20 cellular contexts compared by ENCODE assay signal in genomic region chr1:185785586-185785985, GRCh38. TPM values are rescaled to one million over a fixed set of nuclear protein-coding genes. Genes with fewer than 3 reads are reported as not detected.
DNase-seq lines count a peak whose midpoint lies in the region; ATAC-seq and TF ChIP-seq lines count a peak whose summit lies in the region.
"Had no signal": no experiment of that assay in that cellular context is flagged by ENCODE, and none has a peak within 500 bp of the region (broad histone marks: within the 10 kb centered on the region; RNA-seq: fewer than 3 reads in every experiment).

No MANE protein-coding gene starts in this region.

- peaks cover 8% of the 10 kb centered on the region for H3F3A ChIP-seq in SK-N-SH (replicated peaks; ENCODE audit: insufficient read depth)

- no peak overlapping the region for H2AFZ ChIP-seq in SK-N-SH (ENCODE audit: low read depth)
- H2AFZ ChIP-seq: GM23338 had no signal

- H3K79me2 ChIP-seq in SK-N-SH (ENCODE audit: insufficient read depth): no peaks in the 10 kb centered on the region

- no peaks in the 10 kb centered on the region for H4K20me1 ChIP-seq in SK-N-SH (ENCODE audit: insufficient read depth)

- TF ChIP-seq EP300 in SK-N-SH (IDR thresholded peaks at IDR 0.05; ENCODE audit: borderline replicate concordance in 1 of 2, low read depth in 1 of 2, low read length in 1 of 2): no peak

- no peaks in the 10 kb centered on the region; the same call in 1 of the 2 replicates for H3K9me3 ChIP-seq in SK-N-SH

- peaks cover 55% of the 10 kb centered on the region for H3K4me1 Mint-ChIP-seq in chondrocyte (ENCODE audit: low read depth)
- H3K4me1 Mint-ChIP-seq: CD4-positive, alpha-beta memory T cell; H9 had no signal

- DNase-seq in NCI-H2171 treated with DMSO at 0.1 percent for 48 hours (lab: John Stamatoyannopoulos, UW) (peak; percentile 6), NCI-H2171 (lab: John Stamatoyannopoulos, UW) (no peak), SK-N-SH (no peak), chondrocyte (ENCODE audit: low spot score) (no peak), NCI-H524 treated with DMSO at 0.1 percent for 48 hours (lab: John Stamatoyannopoulos, UW) (no peak), NCI-H2107 treated with DMSO at 0.1 percent for 48 hours (lab: John Stamatoyannopoulos, UW; ENCODE audit: unreplicated experiment) (no peak)
- DNase-seq: ACHN; AML-193; C1 segment of cervical spinal cord; Calu3; CD4-positive, alpha-beta memory T cell; COR-L47; DMS53; DMS79 treated with DMSO at 0.1 percent for 48 hours; GF-D8; H9 had no signal

- H3K27ac Mint-ChIP-seq in chondrocyte (ENCODE audit: unreplicated experiment): peak overlapping the region; percentile 32
- H3K27ac Mint-ChIP-seq: CD4-positive, alpha-beta memory T cell; GM23338; H9 had no signal

- H3K4me1 ChIP-seq in SK-N-SH (ENCODE audit: control insufficient read depth in 1 of 2, insufficient read depth in 2 of 2, low read depth in 1 of 2, low read length in 1 of 2): peaks cover 23 to 29% of the 10 kb centered on the region in 2 experiments; a peak in 3 of 4 replicates

- no peaks in the 10 kb centered on the region for H3K27me3 Mint-ChIP-seq in chondrocyte (ENCODE audit: low read depth)

- H3K36me3 Mint-ChIP-seq in chondrocyte (ENCODE audit: low read depth): peaks cover 8% of the 10 kb centered on the region
- H3K36me3 Mint-ChIP-seq: CD4-positive, alpha-beta memory T cell had no signal

- POLR2A ChIA-PET in SK-N-SH (lab: Yijun Ruan, JAX): no interaction called here

- WGBS in SK-N-SH (ENCODE audit: low lambda C conversion rate): 15% methylated on average over 3 of the region's 3 CpGs

- no peak for TF ChIP-seq RAD21 in SK-N-SH (IDR thresholded peaks at IDR 0.05; ENCODE audit: low read length)

- H3K4me3 Mint-ChIP-seq in chondrocyte (ENCODE audit: unreplicated experiment): no peak overlapping the region
- H3K4me3 Mint-ChIP-seq: CD4-positive, alpha-beta memory T cell; GM23338; H9 had no signal

- no peaks in the 10 kb centered on the region for H3K9me2 ChIP-seq in SK-N-SH

- no peak for ATAC-seq in HG03457 (IDR thresholded peaks at IDR 0.05; ENCODE audit: unreplicated experiment)
- ATAC-seq: GM23338, HCT116 had no signal

- H3K9me3 Mint-ChIP-seq in chondrocyte (ENCODE audit: low read depth): peaks cover 13% of the 10 kb centered on the region

- H3K27me3 ChIP-seq in SK-N-SH (ENCODE audit: insufficient read depth): no peaks in the 10 kb centered on the region

- H3K36me3 ChIP-seq in SK-N-SH (replicated peaks in 1 of 2; ENCODE audit: control insufficient read depth in 1 of 2, insufficient read depth in 2 of 2, low read length in 1 of 2): no peaks in the 10 kb centered on the region

- CTCF ChIA-PET in SK-N-SH (lab: Yijun Ruan, JAX): interaction anchor here (1.2 kb wide), 1 partner anchor 65 kb away, joined by 3 read pairs; no protein-coding TSS in a partner anchor

- H3K4me2 ChIP-seq in SK-N-SH: no peak overlapping the region
- H3K4me2 ChIP-seq: GM23338 had no signal

- H3K4me3 ChIP-seq in SK-N-SH (ENCODE audit: low read depth in 2 of 2, low read length in 1 of 2): no peak overlapping the region
- H3K4me3 ChIP-seq: GM23338 had no signal

- H3K27ac ChIP-seq in SK-N-SH (ENCODE audit: low read depth in 2 of 2, low read length in 1 of 2): peak overlapping the region; percentile 87 to 96
- H3K27ac ChIP-seq: 22Rv1 had no signal

- no peak for TF ChIP-seq CTCF in SK-N-SH (IDR thresholded peaks at IDR 0.05)
- no peak for TF ChIP-seq CTCF in chondrocyte (IDR thresholded peaks at IDR 0.05)

- peak overlapping the region; percentile 3; the same call in 1 of the 2 replicates for H3K9ac ChIP-seq in SK-N-SH

TF ChIP-seq in SK-N-SH, 30 proteins besides CTCF, POLR2A, EP300 and RAD21:
- no peak for TF ChIP-seq USF1 (IDR thresholded peaks at IDR 0.05; ENCODE audit: borderline replicate concordance, low read depth)
- TF ChIP-seq POLR2AphosphoS5 (IDR thresholded peaks at IDR 0.05; ENCODE audit: low read depth, low read length): no peak
- no peak for TF ChIP-seq MEF2A (IDR thresholded peaks at IDR 0.05; ENCODE audit: borderline replicate concordance, low read depth)

RNA-seq across cellular contexts. Expression of gene HMCN1, which starts 51.4 kb away (rescaled TPM):
- polyA plus RNA-seq in SK-N-SH (2012; rRNA removed): 59.5 and 92.6 TPM in 2 replicates
- polyA plus RNA-seq in SK-N-SH (2012; cell fraction: cytosol; rRNA removed): 64.8 and 68.7 TPM in 2 replicates
- polyA plus RNA-seq in SK-N-SH (2012; cell fraction: nucleus; rRNA removed): 64.9 and 147 TPM in 2 replicates
- total RNA-seq in chondrocyte: 80.0 to 178 TPM (median 81.6 TPM) in 3 replicates
- polyA plus RNA-seq: CD4-positive, alpha-beta memory T cell had no signal
